Comparison of ENCODE assay signal across 32 cellular contexts in the genomic region with DNA sequence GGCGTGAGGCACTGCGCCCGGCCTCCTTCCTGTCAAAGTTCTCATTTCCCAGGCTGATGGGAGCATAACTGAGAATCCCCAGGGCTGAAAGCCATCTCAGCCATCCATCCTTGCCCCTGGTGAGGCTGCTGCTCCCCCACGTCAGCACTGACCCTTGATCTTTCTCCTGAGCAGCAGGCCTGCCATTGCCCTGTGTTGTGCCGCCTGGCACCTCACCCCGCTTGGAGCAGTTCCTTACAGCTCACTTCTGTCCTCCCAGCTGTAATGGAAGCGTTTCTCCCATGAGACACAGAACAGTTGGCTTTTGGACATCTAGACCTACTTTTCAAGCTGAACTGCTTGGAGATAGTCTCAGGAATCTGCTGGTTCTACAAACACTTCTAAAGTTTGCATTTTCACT. TPM values are rescaled to one million over a fixed set of nuclear protein-coding genes. Genes with fewer than 3 reads are reported as not detected.
DNase-seq lines count a peak whose midpoint lies in the region; ATAC-seq, FAIRE-seq and TF ChIP-seq lines count a peak whose summit lies in the region.
"Had no signal": no experiment of that assay in that cellular context is flagged by ENCODE, and none has a peak within 500 bp of the region (broad histone marks: within the 10 kb centered on the region; RNA-seq: fewer than 3 reads in every experiment).

No MANE protein-coding gene starts in this region.

- peaks cover 0 to 2% of the 10 kb centered on the region in 2 experiments; a peak in 1 of 4 replicates for H3K4me1 Mint-ChIP-seq in H9
- H3K4me1 Mint-ChIP-seq in WTC11, result no peaks in the 10 kb centered on the region
- peaks cover 8% of the 10 kb centered on the region for H3K4me1 Mint-ChIP-seq in T-helper 17 cell
- H3K4me1 Mint-ChIP-seq in stimulated activated naive CD8-positive, alpha-beta T cell treated with anti-CD3 and anti-CD28 coated beads, Interleukin-15, amount 100 ng/mL, for 72 hours, result no peaks in the 10 kb centered on the region
- H3K4me1 Mint-ChIP-seq: CD14-positive monocyte; CD8-positive, alpha-beta memory T cell had no signal

- no peak overlapping the region for H2BK120ac ChIP-seq in H9 (ENCODE audit: low read depth, low read length, poor library complexity, severe bottlenecking)

- WGBS in H9 (ENCODE audit: extremely low coverage, insufficient read length, low lambda C conversion rate), result no CpG with 5 or more reads among the region's 7 CpGs
- 64 to 78% (median 66%) methylated on average over 7 of the region's 7 CpGs for WGBS in small intestine, 3 donors

- H3K4me3 ChIP-seq in lower lobe of right lung, result no peak overlapping the region
- H3K4me3 ChIP-seq in small intestine (ENCODE audit: low read depth in 1 of 2, low read length in 2 of 2), result no peak overlapping the region
- H3K4me3 ChIP-seq: PC-9, SJSA1 had no signal

- H2BK15ac ChIP-seq in H9 (ENCODE audit: low read depth, low read length), result no peak overlapping the region

- no peak overlapping the region for H3K27ac Mint-ChIP-seq in H9
- H3K27ac Mint-ChIP-seq in WTC11, result peak overlapping the region; percentile 57
- no peak overlapping the region for H3K27ac Mint-ChIP-seq in T-helper 17 cell
- no peak overlapping the region for H3K27ac Mint-ChIP-seq in stimulated activated naive CD8-positive, alpha-beta T cell treated with anti-CD3 and anti-CD28 coated beads, Interleukin-15, amount 100 ng/mL, for 72 hours

- H3K56ac ChIP-seq in H9 (ENCODE audit: insufficient read length, low read depth, low read length), result no peak overlapping the region

- no peak overlapping the region for H4K8ac ChIP-seq in H9 (replicated peaks; ENCODE audit: insufficient read length, low read depth, low read length)

- no peak overlapping the region for H3T11ph ChIP-seq in H9 (ENCODE audit: low read length)

- H3K4me1 ChIP-seq in H9 (ENCODE audit: insufficient read depth, low read length) (no peaks in the 10 kb centered on the region), lower lobe of right lung (no peaks in the 10 kb centered on the region), small intestine (ENCODE audit: control insufficient read depth in 2 of 2, insufficient read depth in 1 of 2, low read depth in 1 of 2, low read length in 1 of 2) (no peaks in the 10 kb centered on the region)
- H3K4me1 ChIP-seq: BE2C, SJSA1 had no signal

- H3K9me3 ChIP-seq in H9 (ENCODE audit: control insufficient read depth, low read depth, low read length), result no peaks in the 10 kb centered on the region
- H3K9me3 ChIP-seq in lower lobe of right lung, result no peaks in the 10 kb centered on the region
- H3K9me3 ChIP-seq in small intestine (ENCODE audit: control insufficient read depth, low read depth), result no peaks in the 10 kb centered on the region
- H3K9me3 ChIP-seq in T-helper 17 cell (ENCODE audit: control insufficient read depth, low read length, poor library complexity, severe bottlenecking), result no peaks in the 10 kb centered on the region
- H3K9me3 ChIP-seq: BE2C, SJSA1 had no signal

- POLR2A ChIA-PET in WTC11 (lab: Charles Lee), result no interaction called here

- no peaks in the 10 kb centered on the region for H3K79me1 ChIP-seq in H9 (ENCODE audit: insufficient read depth, low read depth, low read length, poor library complexity, severe bottlenecking)

- no peaks in the 10 kb centered on the region for H3K27me3 ChIP-seq in H9 (ENCODE audit: insufficient read depth, low read length)
- no peaks in the 10 kb centered on the region for H3K27me3 ChIP-seq in lower lobe of right lung (ENCODE audit: low read depth)
- no peaks in the 10 kb centered on the region for H3K27me3 ChIP-seq in small intestine (ENCODE audit: control insufficient read depth in 2 of 2, insufficient read depth in 2 of 2, low read length in 2 of 2)
- H3K27me3 ChIP-seq: BE2C, SJSA1 had no signal

- TF ChIP-seq CTCF in H9 (conservative IDR thresholded peaks at IDR 0.05) (no peak), WTC11 (IDR thresholded peaks at IDR 0.05) (no peak), lower lobe of right lung (IDR thresholded peaks at IDR 0.05) (no peak)

- FAIRE-seq in small intestine (lab: Jason Lieb, UNC), result no peak
- FAIRE-seq: GM12891, HepG2 had no signal

- H3K4ac ChIP-seq in H9 (ENCODE audit: low read depth, low read length), result no peak overlapping the region

- no peak overlapping the region for H3K14ac ChIP-seq in H9 (ENCODE audit: insufficient read depth, low read length)

- H3K36me3 Mint-ChIP-seq in H9 (ENCODE audit: insufficient read depth in 1 of 3, low read depth in 3 of 3), result peaks cover 7 to 46% (median 15%) of the 10 kb centered on the region in 3 experiments; a peak in 5 of 7 replicates
- peaks cover 49% of the 10 kb centered on the region for H3K36me3 Mint-ChIP-seq in WTC11
- H3K36me3 Mint-ChIP-seq in T-helper 17 cell (ENCODE audit: low read depth), result peaks cover 7% of the 10 kb centered on the region

- no peaks in the 10 kb centered on the region for H3K27me3 Mint-ChIP-seq in H9 (ENCODE audit: low read depth)
- H3K27me3 Mint-ChIP-seq in WTC11 (ENCODE audit: low read depth), result no peaks in the 10 kb centered on the region
- H3K27me3 Mint-ChIP-seq in T-helper 17 cell, result no peaks in the 10 kb centered on the region
- H3K27me3 Mint-ChIP-seq in stimulated activated naive CD8-positive, alpha-beta T cell treated with anti-CD3 and anti-CD28 coated beads, Interleukin-15, amount 100 ng/mL, for 72 hours, result no peaks in the 10 kb centered on the region
- H3K27me3 Mint-ChIP-seq: CD8-positive, alpha-beta memory T cell had no signal

- no peak overlapping the region for H3K9ac ChIP-seq in H9 (ENCODE audit: extremely low read depth, insufficient read length, low read length)

- no peak overlapping the region for H3K4me2 ChIP-seq in H9 (ENCODE audit: insufficient read depth, insufficient read length, low read length)
- H3K4me2 ChIP-seq: PC-9 had no signal

- H2BK5ac ChIP-seq in H9 (ENCODE audit: insufficient read length, low read length), result no peak overlapping the region

- CTCF ChIA-PET in WTC11 (lab: Charles Lee), result interaction anchor here (0.7 to 5.1 kb wide), 14 partner anchors 9 to 280 kb away, joined by 4 to 80 read pairs (median 6); no protein-coding TSS in a partner anchor

- no peak overlapping the region for H3K27ac ChIP-seq in H9 (ENCODE audit: insufficient read length, low read depth, low read length)
- no peak overlapping the region for H3K27ac ChIP-seq in lower lobe of right lung
- no peak overlapping the region for H3K27ac ChIP-seq in small intestine (ENCODE audit: low read depth in 1 of 2, low read length in 1 of 2)
- H3K27ac ChIP-seq: PC-9, SJSA1 had no signal

- DNase-seq in H9, result peak; percentile 24
- no peak for DNase-seq in WTC11 (ENCODE audit: low spot score)
- DNase-seq in lower lobe of right lung, result peak; percentile 23
- DNase-seq in small intestine, result peak; percentile 54
- no peak for DNase-seq in activated effector memory CD4-positive, alpha-beta T cell treated with anti-CD3 and anti-CD28 coated beads, Interleukin-2, amount 50 U/mL, for 16 hours
- no peak for DNase-seq in T-helper 17 cell
- DNase-seq in stimulated activated naive CD8-positive, alpha-beta T cell treated with anti-CD3 and anti-CD28 coated beads, Interleukin-15, amount 100 ng/mL, for 72 hours, result no peak
- DNase-seq: BE2C; CD8-positive, alpha-beta memory T cell; DMS79 treated with DMSO at 0.1 percent for 48 hours; GF-D8; Kasumi-1; MV-4-11; NCI-H1105 treated with DMSO at 0.1 percent for 48 hours; NCI-H146; NCI-H1930; NCI-H2107; NCI-H446; NCI-H524 treated with DMSO at 0.1 percent for 48 hours; NCI-H82; NK-92 treated with Interleukin-12 subunit alpha and Interleukin-12 subunit beta, amount 100 ng/mL, for 24 hours; Right ventricle myocardium superior had no signal

- H3K23me2 ChIP-seq in H9 (ENCODE audit: insufficient read length, low read depth, low read length, poor library complexity, severe bottlenecking), result no peaks in the 10 kb centered on the region

- H4K5ac ChIP-seq in H9 (ENCODE audit: insufficient read length, low read depth, low read length), result no peak overlapping the region

- no peaks in the 10 kb centered on the region for H3K9me3 Mint-ChIP-seq in H9
- no peaks in the 10 kb centered on the region for H3K9me3 Mint-ChIP-seq in WTC11
- H3K9me3 Mint-ChIP-seq in stimulated activated naive CD8-positive, alpha-beta T cell treated with anti-CD3 and anti-CD28 coated beads, Interleukin-15, amount 100 ng/mL, for 72 hours, result no peaks in the 10 kb centered on the region
- H3K9me3 Mint-ChIP-seq: CD8-positive, alpha-beta memory T cell had no signal

- no peak overlapping the region for H2AFZ ChIP-seq in H9 (ENCODE audit: low read length)
- H2AFZ ChIP-seq: PC-9 had no signal

- H3K4me3 Mint-ChIP-seq in H9, result no peak overlapping the region
- no peak overlapping the region for H3K4me3 Mint-ChIP-seq in WTC11
- H3K4me3 Mint-ChIP-seq in T-helper 17 cell, result no peak overlapping the region
- H3K4me3 Mint-ChIP-seq in stimulated activated naive CD8-positive, alpha-beta T cell treated with anti-CD3 and anti-CD28 coated beads, Interleukin-15, amount 100 ng/mL, for 72 hours, result no peak overlapping the region
- H3K4me3 Mint-ChIP-seq: CD14-positive monocyte; CD8-positive, alpha-beta memory T cell had no signal

- H3K23ac ChIP-seq in H9 (ENCODE audit: insufficient read length, low read depth, low read length), result no peak overlapping the region

- H2BK20ac ChIP-seq in H9 (ENCODE audit: low read depth, low read length, poor library complexity, severe bottlenecking), result no peak overlapping the region

- H3K79me2 ChIP-seq in H9 (ENCODE audit: insufficient read depth, low read length), result no peaks in the 10 kb centered on the region

- H2BK12ac ChIP-seq in H9 (ENCODE audit: insufficient read length, low read depth, low read length), result no peak overlapping the region

- no peak overlapping the region for H3K18ac ChIP-seq in H9 (ENCODE audit: insufficient read length, low read depth, low read length)

- intact Hi-C loops in lower lobe of right lung (cut with DNase I), result no loop called here

- H2AK5ac ChIP-seq in H9 (ENCODE audit: insufficient read length, low read length), result no peak overlapping the region

- H3K36me3 ChIP-seq in lower lobe of right lung, result peaks cover 19% of the 10 kb centered on the region
- H3K36me3 ChIP-seq in small intestine (ENCODE audit: control insufficient read depth in 2 of 2, insufficient read depth in 2 of 2, low read length in 2 of 2), result no peaks in the 10 kb centered on the region
- H3K36me3 ChIP-seq: SJSA1 had no signal

- ATAC-seq in WTC11, result no peak
- ATAC-seq in lower lobe of right lung, result no peak
- ATAC-seq in T-helper 17 cell, result no peak
- ATAC-seq in HG02885 (IDR thresholded peaks at IDR 0.05; ENCODE audit: poor library complexity, unreplicated experiment), result no peak
- no peak for ATAC-seq in stimulated activated naive CD8-positive, alpha-beta T cell treated with anti-CD3 and anti-CD28 coated beads, Interleukin-15, amount 100 ng/mL, for 72 hours
- ATAC-seq: HepG2 had no signal

- no peaks in the 10 kb centered on the region for H4K20me1 ChIP-seq in H9 (ENCODE audit: control insufficient read depth, insufficient read depth, insufficient read length)

- H4K91ac ChIP-seq in H9 (ENCODE audit: insufficient read length, low read depth, low read length), result no peak overlapping the region

TF ChIP-seq in WTC11, 78 proteins besides CTCF, POLR2A, EP300 and RAD21 (continues in another document):
- no peak for TF ChIP-seq NFYB (CRISPR knock-in tag; conservative IDR thresholded peaks at IDR 0.05; ENCODE audit: low read depth)

RNA-seq across cellular contexts. Expression of a gene that starts 51.5 kb away (rescaled TPM):
- total RNA-seq in H9 (2021) (not detected in 2 replicates), WTC11 (2021) (not detected in 3 replicates), lower lobe of right lung (not detected), T-helper 17 cell (not detected)
- under 1 TPM in 1 of 3 donors, not detected in 2; 0.81 TPM for polyA plus RNA-seq in small intestine
- total RNA-seq: CD8-positive, alpha-beta memory T cell; H4; HepG2; HT1080; M059J; PC-9; Right ventricle myocardium superior; RPMI7951; SJSA1 had no signal
- polyA plus RNA-seq: CD14-positive monocyte, HepG2 had no signal

Comparison
In these comparisons a context has a peak if more than half of its experiments do, and no peak if none do; other contexts are left out.
1. DNase-seq: peak in H9 (single experiment), lower lobe of right lung (single experiment) and small intestine (single experiment); none in WTC11 (single experiment), activated effector memory CD4-positive, alpha-beta T cell treated with anti-CD3 and anti-CD28 coated beads, Interleukin-2, amount 50 U/mL, for 16 hours (single experiment), T-helper 17 cell (0 of 3) and stimulated activated naive CD8-positive, alpha-beta T cell treated with anti-CD3 and anti-CD28 coated beads, Interleukin-15, amount 100 ng/mL, for 72 hours (0 of 2).